ENCODE assay signal across 1 cellular context in the genomic region with DNA sequence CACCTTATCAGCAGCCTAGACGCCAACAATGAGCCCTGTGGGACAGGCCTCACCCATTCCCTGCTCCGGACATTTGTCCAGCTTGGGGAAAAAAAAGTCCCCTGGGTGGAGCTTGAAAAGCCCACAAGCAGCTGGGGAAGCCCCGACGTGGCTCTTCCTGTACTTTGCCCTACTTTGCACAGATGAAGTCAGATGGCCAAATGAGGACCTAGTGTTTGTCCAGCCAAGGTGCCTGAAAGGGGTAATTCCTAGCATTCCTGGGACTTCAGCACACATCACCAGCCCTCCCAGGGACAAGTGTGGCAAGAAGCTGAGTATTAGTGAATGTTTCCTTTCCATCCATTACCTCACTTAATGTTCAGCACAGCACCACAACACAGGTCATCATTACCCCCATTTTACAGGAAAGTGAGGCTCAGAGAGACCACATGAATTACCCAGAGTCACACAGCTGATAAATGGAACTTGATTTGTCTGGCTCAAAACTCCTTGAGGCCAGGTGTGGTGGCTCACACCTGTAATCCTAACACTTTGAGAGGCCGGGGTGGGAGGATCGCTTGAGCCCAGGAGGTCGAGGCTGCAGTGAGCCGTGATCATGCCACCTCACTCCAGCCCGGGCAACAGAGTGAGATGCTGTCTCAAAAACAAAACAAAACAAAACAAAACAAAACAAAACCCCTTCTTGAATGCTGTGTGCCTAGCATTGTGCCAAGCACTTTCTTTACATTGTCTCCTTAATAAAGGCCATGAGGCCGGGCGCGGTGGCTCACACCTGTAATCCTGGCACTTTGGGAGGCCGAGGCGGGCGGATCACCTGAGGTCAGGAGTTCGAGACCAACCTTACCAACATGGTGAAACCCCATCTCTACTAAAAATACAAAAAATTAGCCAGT.
TF ChIP-seq lines count a peak whose summit lies in the region.

No MANE protein-coding gene starts in this region.

TF ChIP-seq in K562, 482 proteins besides CTCF, POLR2A, EP300 and RAD21:
- TF ChIP-seq, protein P1, sequence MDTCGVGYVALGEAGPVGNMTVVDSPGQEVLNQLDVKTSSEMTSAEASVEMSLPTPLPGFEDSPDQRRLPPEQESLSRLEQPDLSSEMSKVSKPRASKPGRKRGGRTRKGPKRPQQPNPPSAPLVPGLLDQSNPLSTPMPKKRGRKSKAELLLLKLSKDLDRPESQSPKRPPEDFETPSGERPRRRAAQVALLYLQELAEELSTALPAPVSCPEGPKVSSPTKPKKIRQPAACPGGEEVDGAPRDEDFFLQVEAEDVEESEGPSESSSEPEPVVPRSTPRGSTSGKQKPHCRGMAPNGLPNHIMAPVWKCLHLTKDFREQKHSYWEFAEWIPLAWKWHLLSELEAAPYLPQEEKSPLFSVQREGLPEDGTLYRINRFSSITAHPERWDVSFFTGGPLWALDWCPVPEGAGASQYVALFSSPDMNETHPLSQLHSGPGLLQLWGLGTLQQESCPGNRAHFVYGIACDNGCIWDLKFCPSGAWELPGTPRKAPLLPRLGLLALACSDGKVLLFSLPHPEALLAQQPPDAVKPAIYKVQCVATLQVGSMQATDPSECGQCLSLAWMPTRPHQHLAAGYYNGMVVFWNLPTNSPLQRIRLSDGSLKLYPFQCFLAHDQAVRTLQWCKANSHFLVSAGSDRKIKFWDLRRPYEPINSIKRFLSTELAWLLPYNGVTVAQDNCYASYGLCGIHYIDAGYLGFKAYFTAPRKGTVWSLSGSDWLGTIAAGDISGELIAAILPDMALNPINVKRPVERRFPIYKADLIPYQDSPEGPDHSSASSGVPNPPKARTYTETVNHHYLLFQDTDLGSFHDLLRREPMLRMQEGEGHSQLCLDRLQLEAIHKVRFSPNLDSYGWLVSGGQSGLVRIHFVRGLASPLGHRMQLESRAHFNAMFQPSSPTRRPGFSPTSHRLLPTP (IDR thresholded peaks at IDR 0.05; ENCODE audit: borderline replicate concordance, extremely low read depth, insufficient read length) = no peak
- TF ChIP-seq TEAD1 (CRISPR knock-in tag; IDR thresholded peaks at IDR 0.05) (0 out of 4 replicates have a peak, but pooled peaks of 1 of the 2 experiments have one; percentile 20), CREM (IDR thresholded peaks at IDR 0.05; ENCODE audit: low read depth) (no peak), ADNP (tag; IDR thresholded peaks at IDR 0.05) (peak; percentile 44; the same call in 1 of the 2 replicates), TEAD2 (tag; IDR thresholded peaks at IDR 0.05) (no peak), CBX3 (IDR thresholded peaks at IDR 0.05; ENCODE audit: borderline replicate concordance in 1 of 2, low read length in 2 of 2) (no peak), NFE2 (IDR thresholded peaks at IDR 0.05; ENCODE audit: low read depth) (no peak), PTTG1 (tag; IDR thresholded peaks at IDR 0.05; ENCODE audit: low read depth) (no peak)
